10 cellular contexts compared by ENCODE assay signal in the genomic region with DNA sequence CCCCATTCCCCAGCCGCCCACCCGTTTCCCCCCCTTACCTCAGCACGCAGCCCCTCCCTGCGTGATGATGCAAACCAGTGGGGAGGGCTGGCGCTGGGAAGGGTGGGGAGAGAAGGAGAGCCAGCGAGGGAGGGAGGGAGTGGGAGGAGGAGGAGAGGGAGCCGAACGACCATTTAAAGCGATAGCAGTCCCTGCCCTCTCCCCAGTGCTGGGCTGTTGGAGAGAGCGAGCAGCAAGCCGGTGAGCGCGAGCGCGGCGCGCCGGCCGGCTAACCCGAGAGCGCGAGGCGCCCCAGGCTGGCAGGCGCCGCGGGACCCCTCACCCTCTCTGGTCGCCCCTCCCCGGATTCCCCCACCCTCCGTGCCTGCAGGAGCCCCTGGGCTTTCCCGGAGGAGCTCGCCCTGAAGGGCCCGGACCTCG. TPM values are rescaled to one million over a fixed set of nuclear protein-coding genes. Genes with fewer than 3 reads are reported as not detected.
DNase-seq lines count a peak whose midpoint lies in the region.
"Had no signal": no experiment of that assay in that cellular context is flagged by ENCODE, and none has a peak within 500 bp of the region (broad histone marks: within the 10 kb centered on the region; RNA-seq: fewer than 3 reads in every experiment).

A gene (plus strand): TSS at position 205 of the 420 bp plus-strand sequence.

- H3K27ac ChIP-seq in iPS-20b (ENCODE audit: low read length) = no peak within 1 kb of the TSS

- DNase-seq in NCI-H1105 treated with DMSO at 0.1 percent for 48 hours (lab: John Stamatoyannopoulos, UW) (peak; percentile 21), astrocyte of the hippocampus (ENCODE audit: low read depth, low spot score) (peak; percentile 92), renal cortical epithelial cell (ENCODE audit: low read depth) (peak; percentile 1), DMS 273 treated with DMSO at 0.1 percent for 48 hours (lab: John Stamatoyannopoulos, UW) (no peak), NCI-H446 treated with DMSO at 0.1 percent for 48 hours (lab: John Stamatoyannopoulos, UW) (no peak), NCI-H1694 treated with DMSO at 0.1 percent for 48 hours (lab: John Stamatoyannopoulos, UW) (no peak), HuH-7.5 (ENCODE audit: low spot score) (no peak)
- DNase-seq: central memory CD4-positive, alpha-beta T cell; NCI-H774 had no signal

- peak within 1 kb of the TSS; percentile 84 for H3K4me3 ChIP-seq in iPS-20b (ENCODE audit: low read length)

- peak within 1 kb of the TSS; percentile 33; the same call in 1 of the 2 replicates for H3K9ac ChIP-seq in iPS-20b (ENCODE audit: low read depth, low read length)

- H3K9me3 ChIP-seq in iPS-20b (ENCODE audit: insufficient read depth, low read depth, low read length) = no peaks in the 10 kb centered on the region

- peaks cover 97% of the 10 kb centered on the region for H3K27me3 ChIP-seq in iPS-20b (ENCODE audit: insufficient read depth, low read length)

- no peaks in the 10 kb centered on the region for H3K4me1 ChIP-seq in iPS-20b (ENCODE audit: insufficient read depth, low read length)

- no peaks in the 10 kb centered on the region for H3K36me3 ChIP-seq in iPS-20b (ENCODE audit: insufficient read depth, low read depth, low read length)

RNA-seq across cellular contexts. Expression of the gene that starts here (rescaled TPM):
- not detected in 2 replicates for total RNA-seq in renal cortical epithelial cell

Comparison
In these comparisons a context has a peak if more than half of its experiments do, and no peak if none do; other contexts are left out.
1. Peak in DNase-seq in renal cortical epithelial cell; RNA of the gene not detected or under 1 TPM.
2. DNase-seq: peak in NCI-H1105 treated with DMSO at 0.1 percent for 48 hours (single experiment) and astrocyte of the hippocampus (single experiment); none in DMS 273 treated with DMSO at 0.1 percent for 48 hours (single experiment), NCI-H446 treated with DMSO at 0.1 percent for 48 hours (single experiment), NCI-H1694 treated with DMSO at 0.1 percent for 48 hours (single experiment) and HuH-7.5 (single experiment).